Comparison of ENCODE assay signal across 22 cellular contexts in the genomic region with DNA sequence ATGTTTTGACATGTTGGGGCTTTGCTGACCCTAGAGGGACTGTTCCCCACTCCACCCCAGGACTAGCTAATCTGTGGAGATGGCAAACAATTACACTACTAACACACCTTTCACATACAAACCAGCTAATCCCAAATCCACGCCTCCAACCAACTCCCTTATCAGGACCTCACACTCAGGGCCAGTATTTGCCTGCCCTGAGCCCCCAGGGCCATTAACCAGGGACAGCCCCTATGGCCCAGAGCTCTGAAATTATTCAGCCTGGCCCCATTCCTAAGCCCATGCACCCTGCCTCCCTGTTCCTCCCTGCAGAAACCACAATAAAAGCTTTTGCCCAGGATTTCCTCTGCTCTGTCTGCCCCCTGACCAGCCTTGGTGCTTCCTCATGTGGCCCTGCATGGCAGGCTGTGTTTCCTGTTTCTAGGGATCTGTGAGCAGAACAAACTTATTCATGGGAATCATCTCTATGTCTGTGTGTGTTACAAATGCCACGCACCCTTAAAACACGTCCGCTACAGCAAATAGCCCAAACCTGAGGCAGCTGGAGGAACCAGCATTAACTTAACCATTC.
"Had no signal": no experiment of that assay in that cellular context is flagged by ENCODE, and none has a peak within 500 bp of the region (broad histone marks: within the 10 kb centered on the region; RNA-seq: fewer than 3 reads in every experiment).

No MANE protein-coding gene starts in this region.

- H3K27me3 ChIP-seq: ascending aorta, uterus had no signal

- H3K4me1 Mint-ChIP-seq: activated CD4-positive, alpha-beta memory T cell treated with anti-CD3 and anti-CD28 coated beads, Interleukin-2, amount 10 ng/mL, durations not matched to agents 7 days and 5 days; natural killer cell had no signal

- H3K36me3 Mint-ChIP-seq: natural killer cell had no signal

- H3K27ac ChIP-seq: ascending aorta, esophagus squamous epithelium, lower lobe of right lung, tibial artery, uterus had no signal

- DNase-seq: activated CD4-positive, alpha-beta memory T cell treated with anti-CD3 and anti-CD28 coated beads, Interleukin-2, amount 10 ng/mL, durations not matched to agents 7 days and 5 days; activated CD4-positive, alpha-beta T cell treated with anti-CD3 and anti-CD28 coated beads for 48 hours; activated CD4-positive, CD25-positive, alpha-beta regulatory T cell; activated effector memory CD4-positive, alpha-beta T cell treated with anti-CD3 and anti-CD28 coated beads, Interleukin-2, amount 50 U/mL, for 16 hours; activated naive CD4-positive, alpha-beta T cell treated with anti-CD3 and anti-CD28 coated beads, Interleukin-2, amount 50 U/mL, for 16 hours; activated T-cell treated with anti-CD3 and anti-CD28 coated beads, Interleukin-2, amount 50 U/mL, for 24 hours; cortex of kidney; effector CD4-positive, alpha-beta T cell; esophagus squamous epithelium; left colon; lower lobe of right lung; natural killer cell; occipital lobe; stimulated activated CD4-positive, alpha-beta T cell treated with anti-CD3 and anti-CD28 coated beads, Interleukin-12 subunit alpha, Interleukin-12 subunit beta, amount 100 ng/mL, for 4 hours; stimulated activated CD4-positive, alpha-beta T cell treated with anti-CD3 and anti-CD28 coated beads, Interleukin-1b, Interleukin-23, amount 100 ng/mL, for 48 hours; stimulated activated CD8-positive, alpha-beta memory T cell treated with anti-CD3 and anti-CD28 coated beads, Interleukin-4, amount 100 ng/mL, for 48 hours; stimulated activated naive CD4-positive, alpha-beta T cell treated with Interleukin-2 at 50 U/mL for 16 hours; tibial artery; uterus had no signal

- ATAC-seq: left colon, natural killer cell had no signal

- H3K4me1 ChIP-seq: lower lobe of right lung, uterus had no signal

- H3K9me3 ChIP-seq: ascending aorta, esophagus squamous epithelium, lower lobe of right lung, tibial artery, uterus had no signal

- H3K36me3 ChIP-seq: ascending aorta, esophagus squamous epithelium, lower lobe of right lung, tibial artery, uterus had no signal

- H3K4me3 Mint-ChIP-seq: activated CD4-positive, alpha-beta memory T cell treated with anti-CD3 and anti-CD28 coated beads, Interleukin-2, amount 10 ng/mL, durations not matched to agents 7 days and 5 days; activated T-cell treated with anti-CD3 and anti-CD28 coated beads, Interleukin-2, amount 50 U/mL, for 24 hours; natural killer cell; T-helper 2 cell treated with Interferon-gamma antibody and Interleukin-4, amounts not matched to agents 5 μg/mL and 100 μg/mL, for 36 hours had no signal

- H3K4me3 ChIP-seq: ascending aorta, esophagus squamous epithelium, lower lobe of right lung, tibial artery, uterus had no signal

- H3K27ac Mint-ChIP-seq: activated CD4-positive, alpha-beta memory T cell treated with anti-CD3 and anti-CD28 coated beads, Interleukin-2, amount 10 ng/mL, durations not matched to agents 7 days and 5 days; activated T-cell treated with anti-CD3 and anti-CD28 coated beads, Interleukin-2, amount 50 U/mL, for 24 hours; natural killer cell; progenitor cell of endocrine pancreas; T-helper 2 cell treated with Interferon-gamma antibody and Interleukin-4, amounts not matched to agents 5 μg/mL and 100 μg/mL, for 36 hours had no signal

- H3K9me3 Mint-ChIP-seq: activated CD4-positive, alpha-beta memory T cell treated with anti-CD3 and anti-CD28 coated beads, Interleukin-2, amount 10 ng/mL, durations not matched to agents 7 days and 5 days; activated T-cell treated with anti-CD3 and anti-CD28 coated beads, Interleukin-2, amount 50 U/mL, for 24 hours; natural killer cell; T-helper 2 cell treated with Interferon-gamma antibody and Interleukin-4, amounts not matched to agents 5 μg/mL and 100 μg/mL, for 36 hours had no signal
